ENCODE assay signal across 24 cellular contexts in the genomic region with DNA sequence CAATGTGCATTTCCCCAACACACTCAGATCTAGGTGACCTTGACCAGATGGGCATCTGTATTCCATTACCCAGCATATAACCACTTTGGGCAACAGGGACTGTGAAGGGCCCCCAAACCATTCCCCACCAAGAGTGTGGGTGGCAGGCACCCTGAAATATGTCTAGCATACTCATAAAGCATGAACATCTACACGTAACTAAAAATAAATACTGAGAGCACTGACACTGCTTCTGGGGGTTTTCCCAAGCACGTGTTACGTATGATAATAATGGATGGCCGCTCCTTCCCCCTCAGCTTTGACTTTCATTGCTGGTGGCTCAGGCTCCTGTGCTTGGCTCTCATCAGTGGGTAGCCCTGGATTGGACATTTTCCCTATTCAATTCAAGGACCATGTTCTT. TPM values are rescaled to one million over a fixed set of nuclear protein-coding genes. Genes with fewer than 3 reads are reported as not detected.
DNase-seq lines count a peak whose midpoint lies in the region; ATAC-seq and TF ChIP-seq lines count a peak whose summit lies in the region.
"Had no signal": no experiment of that assay in that cellular context is flagged by ENCODE, and none has a peak within 500 bp of the region (broad histone marks: within the 10 kb centered on the region; RNA-seq: fewer than 3 reads in every experiment).

No MANE protein-coding gene starts in this region.

- dilution Hi-C loops in mammary epithelial cell (cut with HindIII; ENCODE audit: low sequenced_read_pairs) = no loop called here

- no peaks in the 10 kb centered on the region for H3K9me3 Mint-ChIP-seq in memory B cell
- no peaks in the 10 kb centered on the region for H3K9me3 Mint-ChIP-seq in activated CD8-positive, alpha-beta memory T cell treated with anti-CD3 and anti-CD28 coated beads, Interleukin-2, amount 10 ng/mL, durations not matched to agents 7 days and 5 days (ENCODE audit: low read depth)
- H3K9me3 Mint-ChIP-seq: activated CD4-positive, alpha-beta T cell treated with anti-CD3 and anti-CD28 coated beads, Interleukin-2, amount 10 ng/mL, durations not matched to agents 7 days and 5 days; CD4-positive, CD25-positive, alpha-beta regulatory T cell had no signal

- BruUV-seq in mammary epithelial cell (replicated peaks; lab: Mats Ljungman, UMichigan) = no TSS peak

- peaks cover 48% of the 10 kb centered on the region for H3K4me1 ChIP-seq in OCI-LY3 (ENCODE audit: low read length)
- no peaks in the 10 kb centered on the region for H3K4me1 ChIP-seq in mammary epithelial cell (ENCODE audit: insufficient read depth, low read length)
- H3K4me1 ChIP-seq: tibial nerve had no signal

- H3K27ac ChIP-seq in OCI-LY3 (ENCODE audit: low read length) (peak overlapping the region; percentile 96), mammary epithelial cell (ENCODE audit: insufficient read depth, low read depth, low read length) (no peak overlapping the region)
- H3K27ac ChIP-seq: dorsolateral prefrontal cortex, neutrophil, RWPE1, tibial nerve had no signal

- no peaks in the 10 kb centered on the region for H3K27me3 ChIP-seq in GM06990 (replicated peaks; ENCODE audit: control insufficient read depth, insufficient read depth, low read length)
- H3K27me3 ChIP-seq in OCI-LY3 (ENCODE audit: low read depth, low read length) = no peaks in the 10 kb centered on the region
- no peaks in the 10 kb centered on the region for H3K27me3 ChIP-seq in mammary epithelial cell (ENCODE audit: insufficient read depth, low read length)
- H3K27me3 ChIP-seq: dorsolateral prefrontal cortex, tibial nerve had no signal

- H3K9ac ChIP-seq in OCI-LY3 (ENCODE audit: low read length) (peak overlapping the region; percentile 74), mammary epithelial cell (ENCODE audit: insufficient read depth, low read length) (no peak overlapping the region)

- TF ChIP-seq CTCF in GM06990 (IDR thresholded peaks at IDR 0.05; ENCODE audit: insufficient read depth, low read length, poor library complexity, severe bottlenecking) = no peak
- no peak for TF ChIP-seq CTCF in OCI-LY3 (IDR thresholded peaks at IDR 0.05; ENCODE audit: low read depth, low read length)
- no peak for TF ChIP-seq CTCF in mammary epithelial cell (conservative IDR thresholded peaks at IDR 0.05 in 1 of 2, IDR thresholded peaks at IDR 0.05 in 1 of 2; ENCODE audit: extremely low read depth in 1 of 2, insufficient read depth in 1 of 2, low read depth in 1 of 2, low read length in 2 of 2)

- peak; percentile 34 for ATAC-seq in memory B cell (ENCODE audit: low read depth)
- no peak for ATAC-seq in activated CD8-positive, alpha-beta memory T cell treated with anti-CD3 and anti-CD28 coated beads, Interleukin-2, amount 10 ng/mL, durations not matched to agents 7 days and 5 days
- ATAC-seq: left ventricle myocardium superior, SK-N-SH treated with all-trans-retinoic acid at 6 μM for 48 hours had no signal

- H3K4me2 ChIP-seq in OCI-LY3 (ENCODE audit: low read length) (peak overlapping the region; percentile 80), mammary epithelial cell (ENCODE audit: insufficient read depth, low read depth, low read length) (no peak overlapping the region)

- peaks cover 1% of the 10 kb centered on the region for H3K27me3 Mint-ChIP-seq in memory B cell
- peaks cover 2% of the 10 kb centered on the region for H3K27me3 Mint-ChIP-seq in activated CD8-positive, alpha-beta memory T cell treated with anti-CD3 and anti-CD28 coated beads, Interleukin-2, amount 10 ng/mL, durations not matched to agents 7 days and 5 days
- H3K27me3 Mint-ChIP-seq: activated CD4-positive, alpha-beta T cell treated with anti-CD3 and anti-CD28 coated beads, Interleukin-2, amount 10 ng/mL, durations not matched to agents 7 days and 5 days; CD4-positive, CD25-positive, alpha-beta regulatory T cell had no signal

- H3K36me3 Mint-ChIP-seq in memory B cell = no peaks in the 10 kb centered on the region
- H3K36me3 Mint-ChIP-seq in activated CD8-positive, alpha-beta memory T cell treated with anti-CD3 and anti-CD28 coated beads, Interleukin-2, amount 10 ng/mL, durations not matched to agents 7 days and 5 days = no peaks in the 10 kb centered on the region
- H3K36me3 Mint-ChIP-seq: CD4-positive, CD25-positive, alpha-beta regulatory T cell had no signal

- CTCF ChIA-PET in activated CD8-positive, alpha-beta memory T cell treated with anti-CD3 and anti-CD28 coated beads, Interleukin-2, amount 10 ng/mL, durations not matched to agents 7 days and 5 days (lab: Charles Lee) = no interaction called here
- CTCF ChIA-PET in mammary epithelial cell (lab: Charles Lee; ENCODE audit: low non-redundant PET) = no interaction called here

- H3K9me3 ChIP-seq in OCI-LY3 (ENCODE audit: insufficient read depth, low read length) (no peaks in the 10 kb centered on the region), mammary epithelial cell (replicated peaks; ENCODE audit: insufficient read depth, low read length) (no peaks in the 10 kb centered on the region)
- H3K9me3 ChIP-seq: neutrophil, tibial nerve had no signal

- H3K4me1 Mint-ChIP-seq in memory B cell = peaks cover 14% of the 10 kb centered on the region
- no peaks in the 10 kb centered on the region for H3K4me1 Mint-ChIP-seq in activated CD8-positive, alpha-beta memory T cell treated with anti-CD3 and anti-CD28 coated beads, Interleukin-2, amount 10 ng/mL, durations not matched to agents 7 days and 5 days
- H3K4me1 Mint-ChIP-seq: activated CD4-positive, alpha-beta T cell treated with anti-CD3 and anti-CD28 coated beads, Interleukin-2, amount 10 ng/mL, durations not matched to agents 7 days and 5 days had no signal

- H3K4me3 ChIP-seq in GM06990 (replicated peaks; ENCODE audit: low read depth, low read length) (no peak overlapping the region), OCI-LY3 (ENCODE audit: low read length) (peak overlapping the region; percentile 49), mammary epithelial cell (replicated peaks in 1 of 3; ENCODE audit: insufficient read depth in 1 of 3, low read depth in 2 of 3, low read length in 3 of 3) (no peak overlapping the region)
- H3K4me3 ChIP-seq: dorsolateral prefrontal cortex, tibial nerve had no signal

- 100% methylated on average over 3 of the region's 4 CpGs for WGBS in mammary epithelial cell (ENCODE audit: low coverage, missing lambda C conversion rate)

- H3K4me3 Mint-ChIP-seq in memory B cell = no peak overlapping the region
- H3K4me3 Mint-ChIP-seq in activated CD8-positive, alpha-beta memory T cell treated with anti-CD3 and anti-CD28 coated beads, Interleukin-2, amount 10 ng/mL, durations not matched to agents 7 days and 5 days = no peak overlapping the region
- H3K4me3 Mint-ChIP-seq: activated CD4-positive, alpha-beta T cell treated with anti-CD3 and anti-CD28 coated beads, Interleukin-2, amount 10 ng/mL, durations not matched to agents 7 days and 5 days; CD4-positive, CD25-positive, alpha-beta regulatory T cell had no signal

- H3K27ac Mint-ChIP-seq in memory B cell = peak overlapping the region; percentile 81
- H3K27ac Mint-ChIP-seq in activated CD8-positive, alpha-beta memory T cell treated with anti-CD3 and anti-CD28 coated beads, Interleukin-2, amount 10 ng/mL, durations not matched to agents 7 days and 5 days = no peak overlapping the region
- H3K27ac Mint-ChIP-seq: activated CD4-positive, alpha-beta T cell treated with anti-CD3 and anti-CD28 coated beads, Interleukin-2, amount 10 ng/mL, durations not matched to agents 7 days and 5 days had no signal

- H2AFZ ChIP-seq in OCI-LY3 (ENCODE audit: low read depth, low read length) (no peak overlapping the region), mammary epithelial cell (ENCODE audit: low read depth, low read length) (no peak overlapping the region)

- intact Hi-C loops in mammary epithelial cell (cut with micrococcal nuclease) = no loop called here

- H3K36me3 ChIP-seq in GM06990 (ENCODE audit: control insufficient read depth, insufficient read depth, low read length) (no peaks in the 10 kb centered on the region), OCI-LY3 (replicated peaks; ENCODE audit: low read depth, low read length) (no peaks in the 10 kb centered on the region), mammary epithelial cell (ENCODE audit: insufficient read depth, low read length) (no peaks in the 10 kb centered on the region)
- H3K36me3 ChIP-seq: neutrophil, tibial nerve had no signal

- no peaks in the 10 kb centered on the region for H4K20me1 ChIP-seq in OCI-LY3 (ENCODE audit: insufficient read depth, low read length)
- H4K20me1 ChIP-seq in mammary epithelial cell (ENCODE audit: insufficient read depth, low read length) = no peaks in the 10 kb centered on the region

- DNase-seq in activated naive CD4-positive, alpha-beta T cell treated with Interleukin-2 at 50 U/mL for 16 hours = peak; percentile 5
- no peak for DNase-seq in activated naive CD4-positive, alpha-beta T cell (lab: John Stamatoyannopoulos, UW)
- DNase-seq in GM06990 (ENCODE audit: extremely low read depth, insufficient read length) (peak; percentile 29), memory B cell (ENCODE audit: low spot score in 2 of 2) (peak in 1 of 2 donors; percentile 16), SW 1271 (lab: John Stamatoyannopoulos, UW) (no peak), mammary epithelial cell (no peak)
- no peak for DNase-seq in activated CD8-positive, alpha-beta memory T cell treated with anti-CD3 and anti-CD28 coated beads, Interleukin-2, amount 10 ng/mL, durations not matched to agents 7 days and 5 days
- DNase-seq: activated CD4-positive, alpha-beta T cell treated with anti-CD3 and anti-CD28 coated beads, Interleukin-2, amount 10 ng/mL, durations not matched to agents 7 days and 5 days; central memory CD4-positive, alpha-beta T cell; DMS 273 treated with DMSO at 0.1 percent for 48 hours; dorsolateral prefrontal cortex; GOT3; IMR-90; left ventricle myocardium superior; NCI-H1105 treated with DMSO at 0.1 percent for 48 hours; NCI-H2107; NCI-H510A; stimulated activated CD4-positive, alpha-beta T cell treated with anti-CD3 and anti-CD28 coated beads, Interleukin-12 subunit alpha, Interleukin-12 subunit beta, amount 100 ng/mL, for 4 hours had no signal

- in situ Hi-C loops in mammary epithelial cell (cut with MboI; ENCODE audit: low sequenced_read_pairs in 2 of 2) = no loop called here

- H3K79me2 ChIP-seq in OCI-LY3 (ENCODE audit: low read length) (peaks cover 26% of the 10 kb centered on the region), mammary epithelial cell (ENCODE audit: insufficient read depth, low read length) (peaks cover 17% of the 10 kb centered on the region)

RNA-seq across cellular contexts. Expression of gene IGSF3, which starts 39.1 kb away (rescaled TPM):
- under 1 TPM; 0.03 to 0.91 TPM for total RNA-seq in activated CD8-positive, alpha-beta memory T cell treated with anti-CD3 and anti-CD28 coated beads, Interleukin-2, amount 10 ng/mL, durations not matched to agents 7 days and 5 days
- total RNA-seq in mammary epithelial cell = 100 to 1,000 TPM in 1 of 2 donors, 10 to 100 TPM in 1; 32.2 to 134 TPM
- 29.5 TPM for polyA plus RNA-seq in mammary epithelial cell
- polyA minus RNA-seq in mammary epithelial cell = 58.6 TPM

RNA-seq across cellular contexts. Expression of gene CD58, which starts 57.6 kb away (rescaled TPM):
- total RNA-seq in activated CD8-positive, alpha-beta memory T cell treated with anti-CD3 and anti-CD28 coated beads, Interleukin-2, amount 10 ng/mL, durations not matched to agents 7 days and 5 days = 10 to 100 TPM; 54.0 to 56.9 TPM
- total RNA-seq in mammary epithelial cell = 10 to 100 TPM; 22.5 to 43.2 TPM
- 25.8 TPM for polyA plus RNA-seq in mammary epithelial cell
- 2.3 TPM for polyA minus RNA-seq in mammary epithelial cell

Comparison
In these comparisons a context has a peak if more than half of its experiments do, and no peak if none do; other contexts are left out.
1. DNase-seq: peak in activated naive CD4-positive, alpha-beta T cell treated with Interleukin-2 at 50 U/mL for 16 hours (single experiment) and GM06990 (single experiment); none in activated naive CD4-positive, alpha-beta T cell (0 of 4), activated CD8-positive, alpha-beta memory T cell treated with anti-CD3 and anti-CD28 coated beads, Interleukin-2, amount 10 ng/mL, durations not matched to agents 7 days and 5 days (single experiment), SW 1271 (0 of 2) and mammary epithelial cell (single experiment).
2. RNA of gene IGSF3, which starts 39.1 kb away (total RNA-seq): 32.2 to 134 TPM in mammary epithelial cell; 0.03 to 0.91 TPM in activated CD8-positive, alpha-beta memory T cell treated with anti-CD3 and anti-CD28 coated beads, Interleukin-2, amount 10 ng/mL, durations not matched to agents 7 days and 5 days; every median in the first group is over 10 times any median in the second.